Comparison of ENCODE assay signal across 33 cellular contexts in the genomic region with DNA sequence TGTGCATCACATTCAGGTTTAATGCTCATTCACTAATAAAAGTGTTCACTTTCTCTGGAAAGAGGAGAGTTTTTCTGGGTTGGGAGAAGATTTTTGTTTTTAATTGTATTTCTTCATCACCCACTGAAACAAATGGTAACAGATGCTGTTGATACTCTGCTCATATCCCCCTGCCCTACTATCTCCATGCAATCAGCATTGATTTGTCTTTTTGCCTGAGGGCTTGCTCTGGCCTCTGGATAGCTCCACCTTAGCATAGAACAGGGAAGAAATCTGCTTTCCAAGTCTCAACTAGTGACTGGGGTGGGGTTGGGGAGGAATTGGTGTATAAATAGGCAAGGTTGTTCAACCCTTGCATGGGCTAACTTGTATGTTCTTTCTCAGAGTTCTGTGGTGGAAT.
"Had no signal": no experiment of that assay in that cellular context is flagged by ENCODE, and none has a peak within 500 bp of the region (broad histone marks: within the 10 kb centered on the region; RNA-seq: fewer than 3 reads in every experiment).

No MANE protein-coding gene starts in this region.

- H3K4me3 ChIP-seq: MG63 had no signal

- H3K27me3 ChIP-seq: MG63 had no signal

- H3K36me3 ChIP-seq: MG63 had no signal

- H3K9me3 ChIP-seq: MG63 had no signal

- DNase-seq: Karpas-422, Kasumi-1, MG63, MM.1S, MV-4-11, NCI-H1048, NCI-H1092, NCI-H1092 treated with DMSO at 0.1 percent for 48 hours, NCI-H1105, NCI-H1105 treated with DMSO at 0.1 percent for 48 hours, NCI-H1417 treated with DMSO at 0.1 percent for 48 hours, NCI-H1436, NCI-H1436 treated with DMSO at 0.1 percent for 48 hours, NCI-H146, NCI-H1694, NCI-H1694 treated with DMSO at 0.1 percent for 48 hours, NCI-H187, NCI-H187 treated with DMSO at 0.1 percent for 48 hours, NCI-H1930, NCI-H2029, NCI-H2029 treated with DMSO at 0.1 percent for 48 hours, NCI-H2081, NCI-H2081 treated with DMSO at 0.1 percent for 48 hours, NCI-H2107, NCI-H2171, NCI-H2171 treated with DMSO at 0.1 percent for 48 hours, NCI-H2227 treated with DMSO at 0.1 percent for 48 hours, NCI-H226, NCI-H345, NCI-H446, NCI-H446 treated with DMSO at 0.1 percent for 48 hours, NCI-H510A, NCI-H510A treated with DMSO at 0.1 percent for 48 hours had no signal
